16 cellular contexts compared by ENCODE assay signal in genomic region chr3:111811811-111812210, GRCh38. TPM values are rescaled to one million over a fixed set of nuclear protein-coding genes. Genes with fewer than 3 reads are reported as not detected.
DNase-seq lines count a peak whose midpoint lies in the region; ATAC-seq and TF ChIP-seq lines count a peak whose summit lies in the region.
"Had no signal": no experiment of that assay in that cellular context is flagged by ENCODE, and none has a peak within 500 bp of the region (broad histone marks: within the 10 kb centered on the region; RNA-seq: fewer than 3 reads in every experiment).

No MANE protein-coding gene starts in this region.

- CTCF ChIA-PET in PC-9 (lab: Charles Lee) = no interaction called here
- CTCF ChIA-PET in activated naive CD4-positive, alpha-beta T cell treated with anti-CD3 and anti-CD28 coated beads, Interleukin-2, amount 10 ng/mL, durations not matched to agents 7 days and 5 days (lab: Charles Lee) = no interaction called here

- no peaks in the 10 kb centered on the region for H3K27me3 Mint-ChIP-seq in mesothelial cell of epicardium (ENCODE audit: low read depth)
- no peaks in the 10 kb centered on the region for H3K27me3 Mint-ChIP-seq in naive thymus-derived CD8-positive, alpha-beta T cell
- H3K27me3 Mint-ChIP-seq in activated naive CD4-positive, alpha-beta T cell treated with anti-CD3 and anti-CD28 coated beads, Interleukin-2, amount 10 ng/mL, durations not matched to agents 7 days and 5 days = peaks cover 8% of the 10 kb centered on the region

- no peak overlapping the region for H3K4me2 ChIP-seq in PC-9

- H3K27me3 ChIP-seq in ACC112 (ENCODE audit: insufficient read depth, low read length) (no peaks in the 10 kb centered on the region), PC-9 (ENCODE audit: insufficient read depth, low read depth) (no peaks in the 10 kb centered on the region), brain microvascular endothelial cell (replicated peaks) (no peaks in the 10 kb centered on the region)

- no peaks in the 10 kb centered on the region for H4K20me1 ChIP-seq in PC-9 (ENCODE audit: insufficient read depth)

- no peak for DNase-seq in PC-9
- no peak for DNase-seq in brain microvascular endothelial cell
- DNase-seq in mesothelial cell of epicardium (ENCODE audit: low spot score in 2 of 2, unreplicated experiment in 2 of 2) = no peak
- no peak for DNase-seq in naive thymus-derived CD8-positive, alpha-beta T cell
- no peak for DNase-seq in NCI-H2227 (lab: John Stamatoyannopoulos, UW; ENCODE audit: unreplicated experiment)
- no peak for DNase-seq in GOT3 (lab: John Stamatoyannopoulos, UW)
- DNase-seq in activated naive CD4-positive, alpha-beta T cell treated with anti-CD3 and anti-CD28 coated beads, Interleukin-2, amount 10 ng/mL, durations not matched to agents 7 days and 5 days = no peak
- DNase-seq: C1 segment of cervical spinal cord, H7, MV-4-11, NCI-H1417 treated with DMSO at 0.1 percent for 48 hours, NCI-H2029, NCI-H2171, NCI-H446 treated with DMSO at 0.1 percent for 48 hours had no signal

- H3K9me2 ChIP-seq in PC-9 (ENCODE audit: insufficient read depth) = no peaks in the 10 kb centered on the region

- no peak overlapping the region for H3K4me3 Mint-ChIP-seq in mesothelial cell of epicardium
- H3K4me3 Mint-ChIP-seq in naive thymus-derived CD8-positive, alpha-beta T cell = no peak overlapping the region
- no peak overlapping the region for H3K4me3 Mint-ChIP-seq in activated naive CD4-positive, alpha-beta T cell treated with anti-CD3 and anti-CD28 coated beads, Interleukin-2, amount 10 ng/mL, durations not matched to agents 7 days and 5 days

- H3K9me3 Mint-ChIP-seq in mesothelial cell of epicardium = peaks cover 19% of the 10 kb centered on the region
- H3K9me3 Mint-ChIP-seq in naive thymus-derived CD8-positive, alpha-beta T cell = peaks cover 0 to 16% (median 11%) of the 10 kb centered on the region in 9 donors
- H3K9me3 Mint-ChIP-seq in activated naive CD4-positive, alpha-beta T cell treated with anti-CD3 and anti-CD28 coated beads, Interleukin-2, amount 10 ng/mL, durations not matched to agents 7 days and 5 days = peaks cover 6% of the 10 kb centered on the region

- no peaks in the 10 kb centered on the region for H3K79me2 ChIP-seq in ACC112 (ENCODE audit: control insufficient read depth, insufficient read depth, low read length, unreplicated experiment)
- no peaks in the 10 kb centered on the region for H3K79me2 ChIP-seq in PC-9 (ENCODE audit: low read depth)

- POLR2A ChIA-PET in PC-9 (lab: Charles Lee; ENCODE audit: unreplicated experiment) = no interaction called here
- POLR2A ChIA-PET in naive thymus-derived CD8-positive, alpha-beta T cell (lab: Charles Lee) = no interaction called here

- H3K27ac Mint-ChIP-seq in mesothelial cell of epicardium = peak overlapping the region; percentile 77
- no peak overlapping the region for H3K27ac Mint-ChIP-seq in naive thymus-derived CD8-positive, alpha-beta T cell
- no peak overlapping the region for H3K27ac Mint-ChIP-seq in activated naive CD4-positive, alpha-beta T cell treated with anti-CD3 and anti-CD28 coated beads, Interleukin-2, amount 10 ng/mL, durations not matched to agents 7 days and 5 days

- H2AFZ ChIP-seq in ACC112 (ENCODE audit: low read length, unreplicated experiment) (peak overlapping the region; percentile 41), PC-9 (no peak overlapping the region)

- BruUV-seq in PC-9 (replicated peaks; lab: Mats Ljungman, UMichigan) = no TSS peak

- no peak for ATAC-seq in naive thymus-derived CD8-positive, alpha-beta T cell
- ATAC-seq: K562 had no signal

- H3K4me3 ChIP-seq in ACC112 (ENCODE audit: low read depth, low read length) (no peak overlapping the region), PC-9 (no peak overlapping the region), brain microvascular endothelial cell (ENCODE audit: low read depth, low read length) (no peak overlapping the region)
- H3K4me3 ChIP-seq: K562 had no signal

- in situ Hi-C loops in brain microvascular endothelial cell (cut with HindIII; ENCODE audit: low pct_ligation_motif_present, low sequenced_read_pairs) = no loop called here

- H3K4me1 ChIP-seq in ACC112 (ENCODE audit: control insufficient read depth, insufficient read depth, low read length, unreplicated experiment) = peaks cover 56% of the 10 kb centered on the region
- H3K4me1 ChIP-seq in PC-9 (replicated peaks; ENCODE audit: insufficient read depth) = peaks cover 44% of the 10 kb centered on the region

- TF ChIP-seq CTCF in PC-9 (conservative IDR thresholded peaks at IDR 0.05) (no peak), brain microvascular endothelial cell (IDR thresholded peaks at IDR 0.05; ENCODE audit: low read depth, low read length, missing control alignments) (no peak), mesothelial cell of epicardium (IDR thresholded peaks at IDR 0.05; ENCODE audit: unreplicated experiment) (no peak)

- H3K4me1 Mint-ChIP-seq in mesothelial cell of epicardium = peaks cover 38% of the 10 kb centered on the region
- no peaks in the 10 kb centered on the region for H3K4me1 Mint-ChIP-seq in naive thymus-derived CD8-positive, alpha-beta T cell
- no peaks in the 10 kb centered on the region for H3K4me1 Mint-ChIP-seq in activated naive CD4-positive, alpha-beta T cell treated with anti-CD3 and anti-CD28 coated beads, Interleukin-2, amount 10 ng/mL, durations not matched to agents 7 days and 5 days

- H3K9me3 ChIP-seq in PC-9 (ENCODE audit: insufficient read depth, low read depth) = peaks cover 6% of the 10 kb centered on the region

- intact Hi-C loops in PC-9 (cut with micrococcal nuclease; ENCODE audit: unreplicated experiment) = no loop called here

- H3K27ac ChIP-seq in ACC112 (ENCODE audit: low read depth, low read length) = peak overlapping the region; percentile 79
- peak overlapping the region; percentile 37; the same call in 1 of the 2 replicates for H3K27ac ChIP-seq in PC-9
- H3K27ac ChIP-seq in brain microvascular endothelial cell = peak overlapping the region; percentile 56

- peaks cover 7% of the 10 kb centered on the region for H3K36me3 Mint-ChIP-seq in mesothelial cell of epicardium
- H3K36me3 Mint-ChIP-seq in naive thymus-derived CD8-positive, alpha-beta T cell = peaks cover 0 to 9% (median 9%) of the 10 kb centered on the region in 3 donors
- H3K36me3 Mint-ChIP-seq in activated naive CD4-positive, alpha-beta T cell treated with anti-CD3 and anti-CD28 coated beads, Interleukin-2, amount 10 ng/mL, durations not matched to agents 7 days and 5 days = no peaks in the 10 kb centered on the region

- H3F3A ChIP-seq in PC-9 (ENCODE audit: insufficient read depth, low read depth) = no peaks in the 10 kb centered on the region; the same call in 1 of the 2 replicates

- H3K36me3 ChIP-seq in ACC112 (ENCODE audit: insufficient read depth, low read length) (no peaks in the 10 kb centered on the region), PC-9 (ENCODE audit: low read depth) (no peaks in the 10 kb centered on the region), brain microvascular endothelial cell (replicated peaks) (no peaks in the 10 kb centered on the region)

RNA-seq across cellular contexts. Expression of gene PHLDB2, which starts 47.3 kb away (rescaled TPM):
- total RNA-seq in PC-9 (2021) (42.7 and 55.0 TPM in 2 replicates), mesothelial cell of epicardium (32.4 to 37.2 TPM (median 36.0 TPM) in 3 replicates)
- 1 to 10 TPM; 2.1 to 3.0 TPM for total RNA-seq in naive thymus-derived CD8-positive, alpha-beta T cell
- polyA plus RNA-seq in naive thymus-derived CD8-positive, alpha-beta T cell = 1 to 10 TPM in 1 of 3 donors, under 1 TPM in 2; 0.46 to 4.6 (median 0.53) TPM
- polyA plus RNA-seq: K562 had no signal
